Comparison of ENCODE assay signal across 31 cellular contexts in genomic region chr11:14095882-14096281, GRCh38.
"Had no signal": no experiment of that assay in that cellular context is flagged by ENCODE, and none has a peak within 500 bp of the region (broad histone marks: within the 10 kb centered on the region; RNA-seq: fewer than 3 reads in every experiment).

No MANE protein-coding gene starts in this region.

- ATAC-seq: body of pancreas; left colon; stimulated activated naive B cell treated with anti-CD40 and anti-IgM and Interleukin-4, amounts not matched to agents 10 μg/mL and 1 μg/mL and 100 μg/mL, for 72 hours had no signal

- H3K9me3 ChIP-seq: adrenal gland, body of pancreas, neutrophil, ovary, right lobe of liver, stomach, thyroid gland, upper lobe of left lung, vagina had no signal

- H3K36me3 Mint-ChIP-seq: mesothelial cell of epicardium; naive B cell; stimulated activated naive B cell treated with anti-CD40 and anti-IgM and Interleukin-4, amounts not matched to agents 10 μg/mL and 1 μg/mL and 100 μg/mL, for 72 hours had no signal

- H3K4me3 ChIP-seq: adrenal gland, body of pancreas, ovary, right lobe of liver, stomach, thyroid gland, upper lobe of left lung, vagina had no signal

- H3K4me1 ChIP-seq: adrenal gland, body of pancreas, right lobe of liver, stomach, thyroid gland, upper lobe of left lung, vagina had no signal

- H3K36me3 ChIP-seq: adrenal gland, neutrophil, ovary, right lobe of liver, stomach, thyroid gland, upper lobe of left lung, vagina had no signal

- H3K9me3 Mint-ChIP-seq: activated naive CD4-positive, alpha-beta T cell treated with anti-CD3 and anti-CD28 coated beads for 36 hours; activated naive CD8-positive, alpha-beta T cell treated with anti-CD3 and anti-CD28 coated beads for 36 hours; activated T-helper 1 cell treated with anti-CD3 and anti-CD28 coated beads, Interleukin-12 subunit alpha, Interleukin-12 subunit beta, Interleukin-2, Interleukin-4 antibody, amounts not matched to agents 30 ng/mL and 10 ng/mL and 1 ng/mL, durations not matched to agents 14 hours and 24 hours and 36 hours; mesothelial cell of epicardium; naive B cell; nephron progenitor cell; stimulated activated naive B cell treated with anti-CD40 and anti-IgM and Interleukin-4, amounts not matched to agents 10 μg/mL and 1 μg/mL and 100 μg/mL, for 72 hours had no signal

- DNase-seq: activated CD4-positive, alpha-beta T cell treated with anti-CD3 and anti-CD28 coated beads for 4 hours; activated CD4-positive, alpha-beta T cell treated with anti-CD3 and anti-CD28 coated beads, Interleukin-2, amount 50 U/mL, for 4 hours; activated effector memory CD4-positive, alpha-beta T cell treated with anti-CD3 and anti-CD28 coated beads, Interleukin-2, amount 50 U/mL, for 16 hours; activated naive CD4-positive, alpha-beta T cell treated with anti-CD3 and anti-CD28 coated beads for 36 hours; activated naive CD8-positive, alpha-beta T cell treated with anti-CD3 and anti-CD28 coated beads for 36 hours; adrenal gland; aorta; body of pancreas; dermis blood vessel endothelial cell; effector CD8-positive, alpha-beta T cell; foreskin fibroblast; head of caudate nucleus; hippocampal formation; left colon; naive B cell; nephron progenitor cell; ovary; right lobe of liver; small intestine; stimulated activated CD4-positive, alpha-beta T cell treated with anti-CD3 and anti-CD28 coated beads, Interleukin-4, amount 100 ng/mL, for 4 hours; stimulated activated CD8-positive, alpha-beta memory T cell treated with anti-CD3 and anti-CD28 coated beads, Interleukin-4, amount 100 ng/mL, for 48 hours; stimulated activated naive B cell treated with anti-CD40 and anti-IgM and Interleukin-4, amounts not matched to agents 10 μg/mL and 1 μg/mL and 100 μg/mL, for 72 hours; stomach; thyroid gland; upper lobe of left lung had no signal

- H3K27me3 ChIP-seq: adrenal gland, body of pancreas, neutrophil, ovary, right lobe of liver, stomach, thyroid gland, upper lobe of left lung, vagina had no signal

- H3K4me1 Mint-ChIP-seq: mesothelial cell of epicardium; naive B cell; stimulated activated naive B cell treated with anti-CD40 and anti-IgM and Interleukin-4, amounts not matched to agents 10 μg/mL and 1 μg/mL and 100 μg/mL, for 72 hours had no signal

- H3K4me3 Mint-ChIP-seq: activated naive CD4-positive, alpha-beta T cell treated with anti-CD3 and anti-CD28 coated beads for 36 hours; activated naive CD8-positive, alpha-beta T cell treated with anti-CD3 and anti-CD28 coated beads for 36 hours; activated T-helper 1 cell treated with anti-CD3 and anti-CD28 coated beads, Interleukin-12 subunit alpha, Interleukin-12 subunit beta, Interleukin-2, Interleukin-4 antibody, amounts not matched to agents 30 ng/mL and 10 ng/mL and 1 ng/mL, durations not matched to agents 14 hours and 24 hours and 36 hours; mesothelial cell of epicardium; naive B cell; nephron progenitor cell; stimulated activated naive B cell treated with anti-CD40 and anti-IgM and Interleukin-4, amounts not matched to agents 10 μg/mL and 1 μg/mL and 100 μg/mL, for 72 hours had no signal

- H3K27ac Mint-ChIP-seq: activated naive CD4-positive, alpha-beta T cell treated with anti-CD3 and anti-CD28 coated beads for 36 hours; activated naive CD8-positive, alpha-beta T cell treated with anti-CD3 and anti-CD28 coated beads for 36 hours; activated T-helper 1 cell treated with anti-CD3 and anti-CD28 coated beads, Interleukin-12 subunit alpha, Interleukin-12 subunit beta, Interleukin-2, Interleukin-4 antibody, amounts not matched to agents 30 ng/mL and 10 ng/mL and 1 ng/mL, durations not matched to agents 14 hours and 24 hours and 36 hours; mesothelial cell of epicardium; nephron progenitor cell; progenitor cell of endocrine pancreas; stimulated activated naive B cell treated with anti-CD40 and anti-IgM and Interleukin-4, amounts not matched to agents 10 μg/mL and 1 μg/mL and 100 μg/mL, for 72 hours had no signal

- H3K27ac ChIP-seq: adrenal gland, body of pancreas, neutrophil, ovary, right lobe of liver, stomach, thyroid gland, upper lobe of left lung, vagina, VCaP had no signal
